Comparison of ENCODE assay signal across 18 cellular contexts in the genomic region with DNA sequence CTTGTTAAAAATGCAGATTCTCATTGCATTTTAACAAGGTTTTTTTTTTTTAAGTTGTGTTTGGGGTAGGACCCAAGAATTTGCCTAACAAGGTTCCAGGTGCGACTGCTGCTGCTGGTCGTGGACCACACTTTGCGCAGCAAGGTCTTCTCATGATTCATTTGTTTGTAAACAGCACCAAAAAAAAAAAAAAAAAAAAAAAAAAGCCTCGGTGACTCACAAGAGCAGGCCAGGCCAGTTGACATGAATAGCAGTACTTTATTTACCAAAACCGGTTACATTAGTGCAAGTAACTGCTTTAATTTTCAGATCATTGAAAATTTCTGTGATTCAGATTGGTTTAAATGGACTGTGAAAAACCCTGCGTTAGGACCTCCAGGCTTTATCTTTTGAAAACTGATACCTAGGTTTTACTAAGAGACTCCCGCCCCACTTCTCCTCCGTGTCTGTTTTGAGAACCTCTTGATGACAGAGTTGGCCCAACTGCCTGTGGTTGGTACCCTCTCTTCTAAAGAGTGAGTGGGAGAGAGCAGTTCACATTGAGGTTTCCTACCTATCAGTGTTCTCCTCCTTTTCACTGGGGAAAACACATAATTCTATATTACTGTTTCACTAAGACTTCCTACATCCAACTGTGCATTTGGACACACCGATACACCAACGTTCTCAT.
DNase-seq lines count a peak whose midpoint lies in the region; ATAC-seq and TF ChIP-seq lines count a peak whose summit lies in the region.
"Had no signal": no experiment of that assay in that cellular context is flagged by ENCODE, and none has a peak within 500 bp of the region (broad histone marks: within the 10 kb centered on the region; RNA-seq: fewer than 3 reads in every experiment).

No MANE protein-coding gene starts in this region.

- H3K9me3 ChIP-seq in PC-9 (ENCODE audit: insufficient read depth, low read depth) = no peaks in the 10 kb centered on the region
- H3K9me3 ChIP-seq: gastrocnemius medialis, lower lobe of right lung, psoas muscle, upper lobe of left lung had no signal

- no peaks in the 10 kb centered on the region for H4K20me1 ChIP-seq in PC-9 (ENCODE audit: insufficient read depth)

- H3K36me3 ChIP-seq in PC-9 (ENCODE audit: low read depth) (no peaks in the 10 kb centered on the region), urinary bladder (ENCODE audit: insufficient read depth) (no peaks in the 10 kb centered on the region)
- H3K36me3 ChIP-seq: gastrocnemius medialis, lower lobe of right lung, upper lobe of left lung, WERI-Rb-1 had no signal

- peak; percentile 51 for DNase-seq in NCI-H2107 treated with DMSO at 0.1 percent for 48 hours (lab: John Stamatoyannopoulos, UW; ENCODE audit: unreplicated experiment)
- DNase-seq in NCI-H2107 (lab: John Stamatoyannopoulos, UW) = no peak
- peak; percentile 5 to 92 for DNase-seq in PC-9
- no peak for DNase-seq in epithelial cell of prostate (ENCODE audit: low read depth, low spot score)
- DNase-seq: gastrocnemius medialis; lower lobe of right lung; naive thymus-derived CD4-positive, alpha-beta T cell; NCI-H1092; NCI-H2171 treated with DMSO at 0.1 percent for 48 hours; psoas muscle; stimulated activated naive CD8-positive, alpha-beta T cell treated with anti-CD3 and anti-CD28 coated beads, Interleukin-15, Interleukin-2, amounts not matched to agents 100 U/mL and 50 U/mL, for 24 hours; T-cell; upper lobe of left lung; WERI-Rb-1 had no signal

- TF ChIP-seq CTCF in PC-9 (conservative IDR thresholded peaks at IDR 0.05) = no peak

- CTCF ChIA-PET in PC-9 (lab: Charles Lee) = no interaction called here

- no peak for ATAC-seq in HG03571 (IDR thresholded peaks at IDR 0.05; ENCODE audit: unreplicated experiment)
- ATAC-seq in GM19455 (IDR thresholded peaks at IDR 0.05; ENCODE audit: unreplicated experiment) = no peak
- no peak for ATAC-seq in HG03565 (IDR thresholded peaks at IDR 0.05; ENCODE audit: unreplicated experiment)
- ATAC-seq: gastrocnemius medialis; lower lobe of right lung; naive thymus-derived CD4-positive, alpha-beta T cell; psoas muscle; stimulated activated naive CD8-positive, alpha-beta T cell treated with anti-CD3 and anti-CD28 coated beads, Interleukin-15, Interleukin-2, amounts not matched to agents 100 U/mL and 50 U/mL, for 24 hours; T-cell had no signal

- POLR2A ChIA-PET in PC-9 (lab: Charles Lee; ENCODE audit: unreplicated experiment) = no interaction called here

- no TSS peak for BruUV-seq in PC-9 (replicated peaks; lab: Mats Ljungman, UMichigan)

- H3F3A ChIP-seq in PC-9 (ENCODE audit: insufficient read depth, low read depth) = peaks cover 20% of the 10 kb centered on the region

- 68% methylated on average over 10 of the region's 10 CpGs for WGBS in urinary bladder

- peaks cover 54% of the 10 kb centered on the region for H3K4me1 ChIP-seq in PC-9 (replicated peaks; ENCODE audit: insufficient read depth)
- no peaks in the 10 kb centered on the region for H3K4me1 ChIP-seq in urinary bladder (ENCODE audit: insufficient read depth)
- H3K4me1 ChIP-seq: gastrocnemius medialis, lower lobe of right lung, psoas muscle, upper lobe of left lung had no signal

- peak overlapping the region; percentile 83 for H3K27ac ChIP-seq in PC-9
- peak overlapping the region; percentile 42 for H3K27ac ChIP-seq in epithelial cell of prostate
- peak overlapping the region; percentile 23 for H3K27ac ChIP-seq in urinary bladder (ENCODE audit: low read depth)
- H3K27ac ChIP-seq: gastrocnemius medialis, lower lobe of right lung, psoas muscle, upper lobe of left lung, WERI-Rb-1 had no signal

- H3K79me2 ChIP-seq in PC-9 (ENCODE audit: low read depth) = no peaks in the 10 kb centered on the region

- H3K4me2 ChIP-seq in PC-9 = peak overlapping the region; percentile 60

- H3K27me3 ChIP-seq in PC-9 (ENCODE audit: insufficient read depth, low read depth) = no peaks in the 10 kb centered on the region
- H3K27me3 ChIP-seq: gastrocnemius medialis, upper lobe of left lung had no signal

- intact Hi-C loops in PC-9 (cut with micrococcal nuclease; ENCODE audit: unreplicated experiment) = loop anchor here (2.0 kb wide), 1 partner anchor 57 kb away; no protein-coding TSS in a partner anchor

- H3K4me3 ChIP-seq in PC-9 (no peak overlapping the region; the same call in 1 of the 2 replicates), urinary bladder (ENCODE audit: low read depth, low read length) (no peak overlapping the region)
- H3K4me3 ChIP-seq: gastrocnemius medialis, lower lobe of right lung, psoas muscle, upper lobe of left lung had no signal

- H2AFZ ChIP-seq in PC-9 = peak overlapping the region; percentile 39

- H3K9me2 ChIP-seq in PC-9 (ENCODE audit: insufficient read depth) = no peaks in the 10 kb centered on the region

Comparison
In these comparisons a context has a peak if more than half of its experiments do, and no peak if none do; other contexts are left out.
1. DNase-seq: peak in NCI-H2107 treated with DMSO at 0.1 percent for 48 hours (single experiment) and PC-9 (2 of 2); none in NCI-H2107 (single experiment) and epithelial cell of prostate (single experiment).
2. H3K27ac ChIP-seq: peak in every context shown above with its lines; median percentile 83 in PC-9; 42 in epithelial cell of prostate; 23 in urinary bladder.